ENCODE assay signal across 13 cellular contexts in genomic region chr12:49507139-49507538, GRCh38. TPM values are rescaled to one million over a fixed set of nuclear protein-coding genes. Genes with fewer than 3 reads are reported as not detected.
DNase-seq lines count a peak whose midpoint lies in the region; ATAC-seq and TF ChIP-seq lines count a peak whose summit lies in the region.
"Had no signal": no experiment of that assay in that cellular context is flagged by ENCODE, and none has a peak within 500 bp of the region (broad histone marks: within the 10 kb centered on the region; RNA-seq: fewer than 3 reads in every experiment).

No MANE protein-coding gene starts in this region.

- no peak overlapping the region for H4K8ac ChIP-seq in neuronal stem cell (ENCODE audit: low read depth, low read length)

- no peak overlapping the region for H3K18ac ChIP-seq in neuronal stem cell (ENCODE audit: low read length)

- no peak overlapping the region for H2AFZ ChIP-seq in neuronal stem cell (ENCODE audit: low read length)

- POLR2A ChIA-PET in AG04450 (lab: Yijun Ruan, JAX) = interaction anchor here (0.6 to 1.6 kb wide), 3 partner anchors 14 to 149 kb away, joined by 3 to 8 read pairs (median 5); partner anchors contain the start of gene SPATS2

- no peak overlapping the region for H2BK15ac ChIP-seq in neuronal stem cell (ENCODE audit: low read length)

- TF ChIP-seq CTCF in AG04450 (IDR thresholded peaks at IDR 0.05; ENCODE audit: low read depth, low read length) (no peak), brain microvascular endothelial cell (IDR thresholded peaks at IDR 0.05; ENCODE audit: low read depth, low read length, missing control alignments) (no peak)

- no peak for ATAC-seq in HG03565 (IDR thresholded peaks at IDR 0.05; ENCODE audit: unreplicated experiment)

- H3K36me3 ChIP-seq in brain microvascular endothelial cell (replicated peaks) = peaks cover 13% of the 10 kb centered on the region
- H3K36me3 ChIP-seq in neuronal stem cell (replicated peaks in 1 of 2; ENCODE audit: control insufficient read depth in 2 of 2, insufficient read depth in 2 of 2, low read length in 2 of 2) = peaks cover 0 to 57% of the 10 kb centered on the region in 2 donors

- H3K4me1 ChIP-seq in neuronal stem cell (ENCODE audit: control insufficient read depth in 2 of 2, insufficient read depth in 1 of 2, low read depth in 1 of 2, low read length in 2 of 2) = no peaks in the 10 kb centered on the region

- no peak overlapping the region for H3K4me2 ChIP-seq in neuronal stem cell (ENCODE audit: insufficient read depth, low read length, poor library complexity, severe bottlenecking)

- no peaks in the 10 kb centered on the region for H3K27me3 ChIP-seq in AG04450 (ENCODE audit: control insufficient read depth, insufficient read depth, low read length)
- no peaks in the 10 kb centered on the region for H3K27me3 ChIP-seq in brain microvascular endothelial cell (replicated peaks)
- no peaks in the 10 kb centered on the region for H3K27me3 ChIP-seq in neuronal stem cell (ENCODE audit: control insufficient read depth in 3 of 3, insufficient read depth in 3 of 3, low read depth in 1 of 3, low read length in 3 of 3)
- H3K27me3 ChIP-seq: sigmoid colon had no signal

- no peak overlapping the region for H2BK120ac ChIP-seq in neuronal stem cell (ENCODE audit: low read depth, low read length)

- no peak overlapping the region for H2AK5ac ChIP-seq in neuronal stem cell (ENCODE audit: low read depth, low read length)

- H3K79me1 ChIP-seq in neuronal stem cell (ENCODE audit: low read depth, low read length) = no peaks in the 10 kb centered on the region

- CTCF ChIA-PET in AG04450 (lab: Charles Lee) = interaction anchor here (1.2 to 11.7 kb wide), 2 partner anchors 148 to 159 kb away, joined by 5 to 454 read pairs; no protein-coding TSS in a partner anchor

- H3K4ac ChIP-seq in neuronal stem cell (ENCODE audit: low read length) = no peak overlapping the region

- H2BK12ac ChIP-seq in neuronal stem cell (ENCODE audit: low read length) = no peak overlapping the region

- in situ Hi-C loops in brain microvascular endothelial cell (cut with HindIII; ENCODE audit: low pct_ligation_motif_present, low sequenced_read_pairs) = loop anchor here (25.0 kb wide), 1 partner anchor 145 kb away; the partner anchor contains the start of gene SPATS2

- no CpG with 5 or more reads among the region's 4 CpGs for WGBS in neuronal stem cell (ENCODE audit: extremely low coverage in 2 of 2, insufficient read length in 2 of 2, insufficient replicate concordance in 1 of 2), 2 donors

- no peak overlapping the region for H3K14ac ChIP-seq in neuronal stem cell (ENCODE audit: low read length)

- H3K4me3 ChIP-seq in AG04450 (ENCODE audit: low read depth, low read length) (no peak overlapping the region), brain microvascular endothelial cell (ENCODE audit: low read depth, low read length) (no peak overlapping the region), neuronal stem cell (ENCODE audit: low read length in 2 of 2) (no peak overlapping the region)
- H3K4me3 ChIP-seq: sigmoid colon had no signal

- no peak overlapping the region for H3K23ac ChIP-seq in neuronal stem cell (ENCODE audit: low read depth, low read length, poor library complexity)

- DNase-seq in AG04450 (ENCODE audit: low read depth, low spot score) (peak; percentile 77), HS-5 (ENCODE audit: low read depth) (peak; percentile 72), brain microvascular endothelial cell (peak; percentile 96), kidney tubule cell (ENCODE audit: low spot score) (peak; percentile 29), NCI-H524 treated with DMSO at 0.1 percent for 48 hours (lab: John Stamatoyannopoulos, UW) (no peak), NCI-H1694 (lab: John Stamatoyannopoulos, UW) (no peak), neuronal stem cell (ENCODE audit: low spot score) (no peak)
- DNase-seq: activated CD4-positive, alpha-beta T cell treated with anti-CD3 and anti-CD28 coated beads, Interleukin-2, amount 50 U/mL, for 4 hours; activated naive CD4-positive, alpha-beta T cell; hypothalamus; NCI-H187 treated with DMSO at 0.1 percent for 48 hours; sigmoid colon had no signal

- no peak overlapping the region for H4K91ac ChIP-seq in neuronal stem cell (ENCODE audit: low read depth, low read length, poor library complexity)

- H3K9me3 ChIP-seq in AG04450 (ENCODE audit: control insufficient read depth, insufficient read depth, low read length) (no peaks in the 10 kb centered on the region), neuronal stem cell (replicated peaks in 1 of 2; ENCODE audit: control insufficient read depth in 2 of 2, insufficient read depth in 1 of 2, low read depth in 1 of 2, low read length in 2 of 2) (no peaks in the 10 kb centered on the region)
- H3K9me3 ChIP-seq: sigmoid colon had no signal

- H3K27ac ChIP-seq in AG04450 (ENCODE audit: low read depth, low read length) = peak overlapping the region; percentile 52
- peak overlapping the region; percentile 67 for H3K27ac ChIP-seq in brain microvascular endothelial cell
- H3K27ac ChIP-seq in neuronal stem cell (replicated peaks; ENCODE audit: low read length) = no peak overlapping the region
- H3K27ac ChIP-seq: sigmoid colon had no signal

- no peak overlapping the region for H3K9ac ChIP-seq in neuronal stem cell (ENCODE audit: low read depth, low read length, poor library complexity)

- no peak overlapping the region for H2BK5ac ChIP-seq in neuronal stem cell (ENCODE audit: low read length)

RNA-seq across cellular contexts. Expression of gene KCNH3, which starts 31.7 kb away (rescaled TPM):
- polyA plus RNA-seq in AG04450 (2011; rRNA removed) = 0.01 and 0.11 TPM in 2 replicates
- polyA minus RNA-seq in AG04450 (2011; rRNA and poly(A)+ RNA removed) = not detected in 2 replicates
- 0.36 TPM for polyA plus RNA-seq in neuronal stem cell (2013, experiment 1 of 2)
- 0.40 TPM for polyA plus RNA-seq in neuronal stem cell (2013, experiment 2 of 2)

Comparison
In these comparisons a context has a peak if more than half of its experiments do, and no peak if none do; other contexts are left out.
1. DNase-seq: peak in AG04450 (single experiment), HS-5 (single experiment), brain microvascular endothelial cell (single experiment) and kidney tubule cell (single experiment); none in NCI-H524 treated with DMSO at 0.1 percent for 48 hours (single experiment), NCI-H1694 (single experiment) and neuronal stem cell (single experiment).